Comparison of ENCODE assay signal across 29 cellular contexts in the genomic region with DNA sequence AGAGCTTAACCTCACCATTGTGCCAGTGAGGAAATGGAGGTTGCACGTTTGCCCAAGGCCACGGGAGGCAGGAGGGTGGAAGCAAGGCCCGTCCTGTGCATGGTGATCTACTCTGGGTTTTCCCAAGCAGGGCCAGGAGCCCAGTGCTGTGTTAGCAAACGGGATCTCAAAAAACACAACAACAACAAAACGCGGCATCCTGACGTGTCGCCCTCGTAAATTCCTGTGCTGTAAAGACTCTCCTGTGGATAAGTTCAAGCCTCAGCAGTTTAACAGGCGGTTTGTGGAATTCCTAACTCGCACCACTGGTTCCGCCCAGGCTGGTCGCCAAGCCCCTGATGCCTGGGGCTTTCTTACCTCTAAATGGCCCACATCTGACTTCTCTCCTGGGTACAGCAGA. TPM values are rescaled to one million over a fixed set of nuclear protein-coding genes. Genes with fewer than 3 reads are reported as not detected.
"Had no signal": no experiment of that assay in that cellular context is flagged by ENCODE, and none has a peak within 500 bp of the region (broad histone marks: within the 10 kb centered on the region; RNA-seq: fewer than 3 reads in every experiment).

No MANE protein-coding gene starts in this region.

- H3K27ac ChIP-seq: brain microvascular endothelial cell, heart left ventricle, pancreas, testis, uterus had no signal

- H3K27me3 ChIP-seq: brain microvascular endothelial cell, heart left ventricle, pancreas, testis, uterus had no signal

- DNase-seq: activated CD4-positive, alpha-beta memory T cell treated with anti-CD3 and anti-CD28 coated beads, Interleukin-2, amount 10 ng/mL, durations not matched to agents 7 days and 5 days; activated CD4-positive, alpha-beta T cell treated with anti-CD3 and anti-CD28 coated beads, Interleukin-2, amount 10 ng/mL, durations not matched to agents 7 days and 5 days; activated CD4-positive, CD25-positive, alpha-beta regulatory T cell treated with anti-CD3 and anti-CD28 coated beads, Interleukin-2, amount 50 U/mL, for 72 hours; activated CD8-positive, alpha-beta memory T cell treated with anti-CD3 and anti-CD28 coated beads, Interleukin-2, amount 50 U/mL, for 48 hours; activated gamma-delta T cell; activated naive CD4-positive, alpha-beta T cell treated with anti-CD3 and anti-CD28 coated beads, Interleukin-2, amount 10 ng/mL, durations not matched to agents 7 days and 5 days; activated T-cell treated with anti-CD3 and anti-CD28 coated beads, Interleukin-2, amount 50 U/mL, for 24 hours; amniotic stem cell; brain microvascular endothelial cell; central memory CD4-positive, alpha-beta T cell; heart left ventricle; hypothalamus; immature natural killer cell; kidney glomerular epithelial cell; left ventricle myocardium superior; pancreas; stimulated activated CD4-positive, alpha-beta T cell treated with anti-CD3 and anti-CD28 coated beads, Interleukin-12 subunit alpha, Interleukin-12 subunit beta, amount 100 ng/mL, for 4 hours; stimulated activated CD4-positive, alpha-beta T cell treated with anti-CD3 and anti-CD28 coated beads, Interleukin-4, amount 100 ng/mL, for 1 hour; stimulated activated naive CD8-positive, alpha-beta T cell treated with anti-CD3 and anti-CD28 coated beads, Interleukin-15, Interleukin-2, amounts not matched to agents 100 U/mL and 50 U/mL, for 24 hours; T-helper 17 cell; T1000; testis; trophoblast cell; uterus had no signal

- H3K4me1 ChIP-seq: heart left ventricle, pancreas, testis, uterus had no signal

- H3K36me3 ChIP-seq: brain microvascular endothelial cell, pancreas, uterus had no signal

- ATAC-seq: heart left ventricle; left ventricle myocardium superior; pancreas; right cardiac atrium; stimulated activated naive CD8-positive, alpha-beta T cell treated with anti-CD3 and anti-CD28 coated beads, Interleukin-15, Interleukin-2, amounts not matched to agents 100 U/mL and 50 U/mL, for 24 hours; T-helper 17 cell had no signal

- H3K4me3 ChIP-seq: heart left ventricle, pancreas, testis, uterus had no signal

- H3K9me3 ChIP-seq: heart left ventricle, pancreas, testis, uterus had no signal

RNA-seq across cellular contexts. Expression of a gene that starts 39.1 kb away (rescaled TPM):
- total RNA-seq: activated CD4-positive, alpha-beta memory T cell treated with anti-CD3 and anti-CD28 coated beads, Interleukin-2, amount 10 ng/mL, durations not matched to agents 7 days and 5 days; activated CD4-positive, alpha-beta T cell treated with anti-CD3 and anti-CD28 coated beads, Interleukin-2, amount 10 ng/mL, durations not matched to agents 7 days and 5 days; astrocyte; fibroblast of lung; fibroblast of villous mesenchyme; pulmonary artery endothelial cell; T-helper 17 cell had no signal
- polyA plus RNA-seq: fibroblast of lung, immature natural killer cell had no signal
